Comparison of ENCODE assay signal across 10 cellular contexts in the genomic region with DNA sequence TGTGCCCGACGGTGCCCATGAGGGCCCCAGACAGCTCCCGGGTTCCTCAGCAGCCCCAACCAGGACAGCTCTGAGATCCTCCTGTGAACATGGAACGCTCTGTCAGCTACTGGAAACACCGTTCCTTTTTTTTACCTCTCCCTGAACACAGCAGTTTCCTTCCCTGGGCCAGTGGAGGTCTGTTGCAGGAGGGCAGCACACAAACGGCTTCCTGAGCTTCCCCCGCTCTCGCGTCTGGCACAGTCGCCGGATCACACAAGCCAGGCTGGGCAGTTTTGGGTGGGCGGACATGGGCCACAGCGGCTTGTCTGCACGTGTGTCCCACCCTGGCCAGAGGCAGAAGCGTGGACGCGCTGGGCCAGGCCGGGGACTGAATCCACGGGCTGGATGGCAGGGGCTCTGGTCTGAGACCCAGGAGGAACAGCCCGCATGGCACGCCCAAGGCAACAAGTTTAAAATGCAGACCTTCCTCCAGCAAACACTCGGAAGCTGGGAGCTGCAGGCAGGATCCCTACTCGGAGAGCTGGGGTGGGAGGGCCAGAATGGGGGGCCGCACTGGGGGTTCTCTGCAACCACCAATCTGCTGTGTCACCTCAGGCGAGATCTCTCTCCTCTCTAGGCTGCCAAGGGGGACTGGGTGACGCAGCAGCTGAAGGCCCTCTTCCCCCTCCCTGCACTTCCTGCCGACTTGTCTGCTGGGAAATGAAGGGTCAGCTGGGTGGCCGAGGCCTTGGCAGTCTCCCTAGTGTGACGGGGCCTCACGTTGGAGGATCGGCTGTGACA.
DNase-seq lines count a peak whose midpoint lies in the region; FAIRE-seq lines count a peak whose summit lies in the region.
"Had no signal": no experiment of that assay in that cellular context is flagged by ENCODE, and none has a peak within 500 bp of the region (broad histone marks: within the 10 kb centered on the region; RNA-seq: fewer than 3 reads in every experiment).

No MANE protein-coding gene starts in this region.

- no peak for FAIRE-seq in HTR-8/SVneo (lab: Jason Lieb, UNC)
- FAIRE-seq: TTC549 had no signal

- peak overlapping the region; percentile 41 for H3K27ac ChIP-seq in caudate nucleus (ENCODE audit: low read depth, low read length)
- H3K27ac ChIP-seq in skin epidermis, result peak overlapping the region; percentile 11 to 86 (median 56)

- peak overlapping the region in 2 of 7 experiments; percentile 2 to 6 for H3K4me3 ChIP-seq in skin epidermis

- DNase-seq in HTR-8/SVneo (ENCODE audit: insufficient read length, low spot score) (peak; percentile 11), caudate nucleus (lab: John Stamatoyannopoulos, UW) (peak in 27 of 61 donors; percentile 5 to 64 (median 21)), left kidney (ENCODE audit: low read depth, low spot score) (peak; percentile 72), kidney tubule cell (ENCODE audit: low spot score) (no peak), HuH-7.5 (ENCODE audit: low spot score) (no peak), NCI-H2171 treated with DMSO at 0.1 percent for 48 hours (lab: John Stamatoyannopoulos, UW) (no peak), DMS79 (lab: John Stamatoyannopoulos, UW) (no peak)
- DNase-seq: effector CD4-positive, alpha-beta T cell had no signal

Comparison
In these comparisons a context has a peak if more than half of its experiments do, and no peak if none do; other contexts are left out.
1. DNase-seq: peak in HTR-8/SVneo (single experiment) and left kidney (single experiment); none in kidney tubule cell (single experiment), HuH-7.5 (single experiment), NCI-H2171 treated with DMSO at 0.1 percent for 48 hours (single experiment) and DMS79 (single experiment).